Comparison of ENCODE assay signal across 16 cellular contexts in the genomic region with DNA sequence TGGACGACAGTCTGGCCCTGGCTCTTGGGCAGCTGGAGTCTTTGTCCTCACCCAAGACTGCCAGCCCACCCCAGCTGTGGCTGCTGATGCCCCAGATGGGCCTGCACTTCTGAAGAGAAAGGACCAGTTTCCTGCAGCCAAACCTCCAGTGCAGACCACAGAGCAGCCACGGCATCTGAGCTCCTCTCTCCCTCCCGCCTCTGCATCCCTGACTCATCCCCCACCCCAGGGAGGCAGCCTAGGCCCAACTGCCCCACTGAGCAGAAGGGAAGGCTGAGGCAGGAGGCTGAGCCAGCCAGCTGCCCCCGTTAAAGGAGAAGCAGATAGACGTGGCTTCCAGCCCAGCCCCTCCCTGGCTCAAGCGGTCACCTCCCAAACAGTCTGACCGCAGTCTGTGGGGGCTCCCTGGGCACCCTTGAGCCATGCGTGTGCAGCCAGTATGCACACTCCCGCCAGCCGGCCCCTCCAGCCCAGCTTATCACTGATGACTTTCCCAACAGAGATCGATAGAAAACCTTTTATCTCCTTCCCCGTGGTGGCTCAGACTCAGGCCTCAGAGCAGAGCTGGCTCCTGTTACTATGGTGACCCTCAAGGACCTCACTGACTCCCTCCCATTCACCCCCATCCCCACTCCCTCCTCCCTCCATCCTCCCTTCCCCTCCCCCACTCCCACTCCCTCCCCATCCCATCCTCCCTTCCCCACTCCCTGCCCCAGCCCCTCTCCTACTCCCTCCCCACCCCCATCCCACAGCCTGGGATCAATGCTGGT. TPM values are rescaled to one million over a fixed set of nuclear protein-coding genes. Genes with fewer than 3 reads are reported as not detected.
DNase-seq lines count a peak whose midpoint lies in the region; TF ChIP-seq lines count a peak whose summit lies in the region.
"Had no signal": no experiment of that assay in that cellular context is flagged by ENCODE, and none has a peak within 500 bp of the region (broad histone marks: within the 10 kb centered on the region; RNA-seq: fewer than 3 reads in every experiment).

No MANE protein-coding gene starts in this region.

- no peak overlapping the region for H2BK5ac ChIP-seq in mesenchymal stem cell (ENCODE audit: low read depth, low read length, poor library complexity, severe bottlenecking)

- 70% methylated on average over 12 of the region's 12 CpGs for WGBS in mesenchymal stem cell
- WGBS in hepatocyte (ENCODE audit: low lambda C conversion rate, missing lambda C conversion rate) = 55% methylated on average over 9 of the region's 12 CpGs

- H4K8ac ChIP-seq in mesenchymal stem cell (ENCODE audit: low read length) = no peak overlapping the region

- DNase-seq in NCI-H524 (lab: John Stamatoyannopoulos, UW) (peak; percentile 61 to 86), NCI-H524 treated with DMSO at 0.1 percent for 48 hours (lab: John Stamatoyannopoulos, UW) (no peak), GM03348 (ENCODE audit: low spot score) (peak; percentile 52), SK-N-DZ (ENCODE audit: low spot score) (peak; percentile 93), mesenchymal stem cell (no peak), hepatocyte (ENCODE audit: low spot score) (no peak), GF-D8 (lab: John Stamatoyannopoulos, UW) (no peak), SIG-M5 (lab: John Stamatoyannopoulos, UW) (no peak)
- DNase-seq: activated CD4-positive, alpha-beta T cell treated with anti-CD3 and anti-CD28 coated beads for 1 hour; DMS153; KBM-7; NCI-H345; nucleus accumbens; Right ventricle myocardium superior had no signal

- no peaks in the 10 kb centered on the region for H3K9me2 ChIP-seq in hepatocyte (replicated peaks; ENCODE audit: insufficient read depth)

- H3K4me1 ChIP-seq in mesenchymal stem cell (ENCODE audit: control insufficient read depth, insufficient read depth, low read depth, low read length) = peaks cover 8% of the 10 kb centered on the region
- H3K4me1 ChIP-seq in hepatocyte (ENCODE audit: insufficient read depth) = peaks cover 8% of the 10 kb centered on the region
- H3K4me1 ChIP-seq: vagina had no signal

- peaks cover 32 to 35% of the 10 kb centered on the region in 2 experiments for H3K27me3 ChIP-seq in mesenchymal stem cell (ENCODE audit: control insufficient read depth in 1 of 2, insufficient read depth in 1 of 2, low read length in 2 of 2)
- no peaks in the 10 kb centered on the region for H3K27me3 ChIP-seq in hepatocyte
- H3K27me3 ChIP-seq: vagina had no signal

- H2AFZ ChIP-seq in mesenchymal stem cell (ENCODE audit: low read depth, low read length) (no peak overlapping the region), hepatocyte (no peak overlapping the region)

- H3K4me2 ChIP-seq in mesenchymal stem cell (ENCODE audit: low read length, poor library complexity, severe bottlenecking) (no peak overlapping the region), hepatocyte (no peak overlapping the region)

- no peak overlapping the region for H2BK120ac ChIP-seq in mesenchymal stem cell (ENCODE audit: low read depth, low read length)

- H3K9ac ChIP-seq in mesenchymal stem cell (ENCODE audit: low read length) = no peak overlapping the region

- TF ChIP-seq CTCF in hepatocyte (IDR thresholded peaks at IDR 0.05; ENCODE audit: poor library complexity) = no peak

- H4K91ac ChIP-seq in mesenchymal stem cell (ENCODE audit: low read length) = peak overlapping the region; percentile 6

- H3K27ac ChIP-seq in mesenchymal stem cell (ENCODE audit: low read length, poor library complexity, severe bottlenecking) (no peak overlapping the region), hepatocyte (no peak overlapping the region)
- H3K27ac ChIP-seq: epithelial cell of prostate, vagina had no signal

- H3K23ac ChIP-seq in mesenchymal stem cell (ENCODE audit: low read length in 2 of 2) = no peak overlapping the region

- H3K9me3 ChIP-seq in mesenchymal stem cell (ENCODE audit: control insufficient read depth, low read length) (no peaks in the 10 kb centered on the region), hepatocyte (ENCODE audit: low read depth) (no peaks in the 10 kb centered on the region)
- H3K9me3 ChIP-seq: vagina had no signal

- no peak overlapping the region for H2AK5ac ChIP-seq in mesenchymal stem cell (ENCODE audit: low read length, severe bottlenecking)

- H3K79me2 ChIP-seq in hepatocyte = no peaks in the 10 kb centered on the region

- H3K4me3 ChIP-seq in mesenchymal stem cell (ENCODE audit: insufficient read depth in 1 of 2, low read depth in 1 of 2, low read length in 2 of 2) (no peak overlapping the region), hepatocyte (no peak overlapping the region)
- H3K4me3 ChIP-seq: vagina had no signal

- no peaks in the 10 kb centered on the region for H4K20me1 ChIP-seq in hepatocyte (ENCODE audit: insufficient read depth, poor library complexity, severe bottlenecking)

- H3K79me1 ChIP-seq in mesenchymal stem cell (replicated peaks; ENCODE audit: low read length, poor library complexity, severe bottlenecking) = no peaks in the 10 kb centered on the region

- H3K4ac ChIP-seq in mesenchymal stem cell (ENCODE audit: low read depth in 1 of 2, low read length in 2 of 2) = no peak overlapping the region

- H2BK12ac ChIP-seq in mesenchymal stem cell (ENCODE audit: low read length in 2 of 2) = no peak overlapping the region

- no peaks in the 10 kb centered on the region for H3K36me3 ChIP-seq in mesenchymal stem cell (ENCODE audit: control insufficient read depth in 1 of 2, insufficient read depth in 2 of 2, low read depth in 1 of 2, low read length in 2 of 2)
- H3K36me3 ChIP-seq in hepatocyte (replicated peaks; ENCODE audit: insufficient read depth, low read depth) = no peaks in the 10 kb centered on the region
- H3K36me3 ChIP-seq: vagina had no signal

- no peak overlapping the region for H2BK15ac ChIP-seq in mesenchymal stem cell (ENCODE audit: low read depth, poor library complexity, severe bottlenecking)

- H3K14ac ChIP-seq in mesenchymal stem cell (ENCODE audit: low read length in 2 of 2) = peak overlapping the region in 1 of 2 experiments; percentile 75

- H3K18ac ChIP-seq in mesenchymal stem cell (ENCODE audit: low read depth in 1 of 2, low read length in 2 of 2) = no peak overlapping the region

RNA-seq across cellular contexts. Expression of a gene that starts 12.0 kb away (rescaled TPM):
- polyA plus RNA-seq in SK-N-DZ (2014; cell fraction: cytosol; rRNA removed) = 18.2 and 22.8 TPM in 2 replicates
- 38.5 and 70.0 TPM in 2 replicates for polyA plus RNA-seq in SK-N-DZ (2014; cell fraction: nucleus; rRNA removed)
- 24.1 TPM for polyA plus RNA-seq in mesenchymal stem cell (2013, experiment 1 of 2)
- polyA plus RNA-seq in mesenchymal stem cell (2013, experiment 2 of 2) = 22.8 TPM
- 19.2 and 23.8 TPM in 2 replicates for total RNA-seq in hepatocyte
- polyA plus RNA-seq in hepatocyte = 18.7 and 20.2 TPM in 2 replicates

Comparison
In these comparisons a context has a peak if more than half of its experiments do, and no peak if none do; other contexts are left out.
1. DNase-seq: peak in NCI-H524 (2 of 2), GM03348 (single experiment) and SK-N-DZ (single experiment); none in NCI-H524 treated with DMSO at 0.1 percent for 48 hours (single experiment), mesenchymal stem cell (single experiment), hepatocyte (single experiment), GF-D8 (single experiment) and SIG-M5 (single experiment).